Comparison of ENCODE assay signal across 7 cellular contexts in genomic region chr17:20868662-20869007, GRCh38.
A peak's percentile ranks its signal among the peaks of the same experiment; 100 is the strongest.
DNase-seq lines count a peak whose midpoint lies in the region; ATAC-seq, FAIRE-seq and TF ChIP-seq lines count a peak whose summit lies in the region.
"Not testable (repeated sequence)": the region's sequence is repeated elsewhere in the genome, so short reads cannot be mapped to it uniquely, and the experiment has no call there.

No MANE protein-coding gene starts in this region.

- peak overlapping the region; percentile 82 for H3K56ac ChIP-seq in mesendoderm (ENCODE audit: low read length)

- not testable (repeated sequence) for H3K9me1 ChIP-seq in K562 (ENCODE audit: control insufficient read depth, insufficient read depth, low read length)

- not testable (repeated sequence) for H3K27ac ChIP-seq in HUES6 (ENCODE audit: low read depth, low read length); mesendoderm (ENCODE audit: low read depth, low read length)
- H3K27ac ChIP-seq in K562 (ENCODE audit: extremely low read depth, low read depth, low read length) (peak overlapping the region; percentile 70; the same call in 2 of the 3 replicates), hepatocyte (peak overlapping the region; percentile 68), iPS-18a (ENCODE audit: low read length) (peak overlapping the region; percentile 55)

- H2BK15ac ChIP-seq in mesendoderm (replicated peaks; ENCODE audit: low read depth): not testable (repeated sequence)

- H4K8ac ChIP-seq in mesendoderm (ENCODE audit: low read depth, low read length): not testable (repeated sequence)

- not testable (repeated sequence) for H3K36me3 ChIP-seq in ES-I3 (ENCODE audit: insufficient read depth, low read length); HUES6 (ENCODE audit: control insufficient read depth, insufficient read depth, low read length); K562 (ENCODE audit: control insufficient read depth, insufficient read depth, low read length); hepatocyte (replicated peaks; ENCODE audit: insufficient read depth, low read depth); iPS-18a (ENCODE audit: control insufficient read depth, low read depth, low read length); mesendoderm (ENCODE audit: control insufficient read depth, insufficient read depth, low read length); neuron (ENCODE audit: insufficient read depth, low read length)

- H3K23ac ChIP-seq in mesendoderm (ENCODE audit: low read length): not testable (repeated sequence)

- H3K4ac ChIP-seq in mesendoderm (ENCODE audit: low read depth, low read length): not testable (repeated sequence)

- intact Hi-C loops in K562 (cut with micrococcal nuclease): not testable (repeated sequence)

- peaks cover 63% of the 10 kb centered on the region for H3K79me2 ChIP-seq in K562 (ENCODE audit: control insufficient read depth, insufficient read depth, low read length)
- peaks cover 37% of the 10 kb centered on the region for H3K79me2 ChIP-seq in hepatocyte
- peaks cover 16% of the 10 kb centered on the region for H3K79me2 ChIP-seq in mesendoderm (ENCODE audit: control insufficient read depth, insufficient read depth, low read length)

- not testable (repeated sequence) for H3K9me3 ChIP-seq in ES-I3 (ENCODE audit: control insufficient read depth, insufficient read depth, low read length); HUES6 (ENCODE audit: control insufficient read depth, insufficient read depth, low read depth, low read length); K562 (replicated peaks; ENCODE audit: control insufficient read depth, insufficient read depth, low read depth, low read length); hepatocyte (ENCODE audit: low read depth); iPS-18a (ENCODE audit: control insufficient read depth, low read depth, low read length); neuron (ENCODE audit: low read length)

- peak; percentile 50 for TF ChIP-seq POLR2A in K562 (conservative IDR thresholded peaks at IDR 0.05)

- not testable (repeated sequence) for H4K5ac ChIP-seq in mesendoderm (ENCODE audit: low read length)

- not testable (repeated sequence) for TF ChIP-seq RAD21 in K562 (CRISPR knock-in tag; conservative IDR thresholded peaks at IDR 0.05 in 1 of 2, IDR thresholded peaks at IDR 0.05 in 1 of 2)

- TF ChIP-seq CTCF in K562 (IDR thresholded peaks at IDR 0.05 in 2 of 3, conservative IDR thresholded peaks at IDR 0.05 in 1 of 3; ENCODE audit: insufficient read depth in 2 of 3, low read depth in 1 of 3, low read length in 3 of 3); hepatocyte (IDR thresholded peaks at IDR 0.05; ENCODE audit: poor library complexity): not testable (repeated sequence)

- peak overlapping the region; percentile 46; the same call in 1 of the 2 replicates for H3K4me2 ChIP-seq in K562 (ENCODE audit: insufficient read depth, low read length)
- H3K4me2 ChIP-seq in hepatocyte: peak overlapping the region; percentile 75
- H3K4me2 ChIP-seq in mesendoderm (ENCODE audit: low read length): not testable (repeated sequence)

- ATAC-seq in K562: not testable (repeated sequence)

- not testable (repeated sequence) for BruUV-seq in K562 (replicated peaks; lab: Mats Ljungman, UMichigan)

- not testable (repeated sequence) for H3K18ac ChIP-seq in mesendoderm (ENCODE audit: low read length)

- H3K27me3 ChIP-seq in HUES6 (ENCODE audit: control insufficient read depth, insufficient read depth, low read length); K562 (ENCODE audit: control insufficient read depth in 2 of 2, insufficient read depth in 2 of 2, low read length in 2 of 2); hepatocyte; iPS-18a (ENCODE audit: control insufficient read depth, insufficient read depth, low read length); mesendoderm (ENCODE audit: insufficient read depth, low read length, poor library complexity); neuron (ENCODE audit: insufficient read depth, low read length): not testable (repeated sequence)

- 5% methylated on average over 5 of the region's 8 CpGs for WGBS in K562 (ENCODE audit: insufficient coverage, low coverage, missing lambda C conversion rate)
- WGBS in hepatocyte (ENCODE audit: low lambda C conversion rate, missing lambda C conversion rate): 6% methylated on average over 7 of the region's 8 CpGs
- WGBS in mesendoderm (ENCODE audit: extremely low coverage, insufficient coverage, low lambda C conversion rate): 100% methylated on average over 3 of the region's 8 CpGs

- H3K4me3 ChIP-seq in HUES6 (ENCODE audit: low read depth, low read length): peak overlapping the region; percentile 68
- peak overlapping the region; percentile 53 for H3K4me3 ChIP-seq in K562
- H3K4me3 ChIP-seq in hepatocyte: peak overlapping the region; percentile 34
- H3K4me3 ChIP-seq in iPS-18a (ENCODE audit: low read length): peak overlapping the region; percentile 83
- peak overlapping the region; percentile 80 for H3K4me3 ChIP-seq in mesendoderm (ENCODE audit: low read length)
- peak overlapping the region; percentile 92 for H3K4me3 ChIP-seq in neuron (ENCODE audit: low read length)

- not testable (repeated sequence) for H3K9me2 ChIP-seq in hepatocyte (replicated peaks; ENCODE audit: insufficient read depth)

- H2AFZ ChIP-seq in K562 (ENCODE audit: low read depth, low read length); neuron (ENCODE audit: low read depth, low read length): not testable (repeated sequence)
- peak overlapping the region; percentile 32 for H2AFZ ChIP-seq in hepatocyte

- H2BK120ac ChIP-seq in mesendoderm (ENCODE audit: low read depth, low read length): not testable (repeated sequence)

- H2AK5ac ChIP-seq in mesendoderm (ENCODE audit: low read length): not testable (repeated sequence)

- not testable (repeated sequence) for H2BK5ac ChIP-seq in mesendoderm (ENCODE audit: low read length)

- H4K20me1 ChIP-seq in K562 (replicated peaks; ENCODE audit: control insufficient read depth, insufficient read depth, low read length): not testable (repeated sequence)
- H4K20me1 ChIP-seq in hepatocyte (ENCODE audit: insufficient read depth, poor library complexity, severe bottlenecking): peaks cover 31% of the 10 kb centered on the region

- DNase-seq in K562 (ENCODE audit: extremely low read depth in 1 of 4, low spot score in 3 of 4); hepatocyte (ENCODE audit: low spot score); mesendoderm: not testable (repeated sequence)

- not testable (repeated sequence) for FAIRE-seq in K562 (lab: Jason Lieb, UNC)

- TF ChIP-seq EP300 in K562 (IDR thresholded peaks at IDR 0.05; ENCODE audit: low read length): not testable (repeated sequence)

- CTCF ChIA-PET in K562 (lab: Yijun Ruan, JAX; ENCODE audit: low intra/inter-chr PET ratio): not testable (repeated sequence)

- H3K9ac ChIP-seq in ES-I3 (ENCODE audit: low read depth, low read length) (peak overlapping the region; percentile 66), HUES6 (ENCODE audit: low read length) (peak overlapping the region; percentile 77), K562 (ENCODE audit: insufficient read depth in 1 of 2, low read depth in 2 of 2, low read length in 2 of 2) (peak overlapping the region; percentile 62 to 91), iPS-18a (ENCODE audit: low read length) (peak overlapping the region; percentile 86), mesendoderm (ENCODE audit: low read length) (peak overlapping the region; percentile 77)

- H3K79me1 ChIP-seq in mesendoderm (ENCODE audit: low read length): not testable (repeated sequence)

- in situ Hi-C loops in K562 (cut with MboI): loop anchor here (25.0 kb wide), 1 partner anchor 1219 kb away; no protein-coding TSS in a partner anchor

- H3K4me1 ChIP-seq in ES-I3 (ENCODE audit: insufficient read depth, low read length); HUES6 (ENCODE audit: control insufficient read depth, insufficient read depth, low read length); K562 (replicated peaks in 1 of 2; ENCODE audit: control insufficient read depth in 2 of 2, insufficient read depth in 2 of 2, low read length in 2 of 2); hepatocyte (ENCODE audit: insufficient read depth); iPS-18a (ENCODE audit: control insufficient read depth, low read depth, low read length); mesendoderm (ENCODE audit: control insufficient read depth, low read depth, low read length); neuron (ENCODE audit: insufficient read depth, low read length): not testable (repeated sequence)

- POLR2A ChIA-PET in K562 (lab: Yijun Ruan, JAX): interaction anchor here (0.7 to 2.9 kb wide), 2 partner anchors 13 to 138 kb away, joined by 3 to 13 read pairs; no protein-coding TSS in a partner anchor

TF ChIP-seq in K562, 482 proteins besides CTCF, POLR2A, EP300 and RAD21 (continues in another document):
- peak; percentile 62 for TF ChIP-seq TAF1 (IDR thresholded peaks at IDR 0.05; ENCODE audit: control insufficient read depth, extremely low read depth, insufficient read depth, low read length, severe bottlenecking)

Comparison
In these comparisons a context has a peak if more than half of its experiments do, and no peak if none do; other contexts are left out.
1. H3K4me3 ChIP-seq: peak in every context shown above with its lines; median percentile 92 in neuron; 83 in iPS-18a; 80 in mesendoderm; 68 in HUES6; 53 in K562; 34 in hepatocyte.